ENCODE assay signal across 26 cellular contexts in the genomic region with DNA sequence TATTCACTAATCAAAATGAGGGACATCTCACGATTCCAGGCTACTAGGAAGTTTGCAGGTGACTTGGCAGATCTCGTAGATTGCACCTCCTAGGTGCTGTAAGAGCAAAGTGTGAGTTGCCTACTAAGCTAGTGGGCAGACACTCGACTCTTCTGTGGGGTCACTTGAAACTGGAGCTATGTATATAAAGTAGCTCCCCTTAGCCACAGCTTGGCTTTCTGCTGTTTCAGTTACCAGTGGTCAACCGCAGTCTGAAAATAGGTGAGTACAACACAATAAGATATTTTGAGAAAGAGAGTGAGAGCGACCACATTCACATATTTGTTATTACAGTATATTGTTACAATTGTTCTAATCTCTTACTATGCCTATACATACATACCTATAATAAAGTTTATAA. TPM values are rescaled to one million over a fixed set of nuclear protein-coding genes. Genes with fewer than 3 reads are reported as not detected.
"Had no signal": no experiment of that assay in that cellular context is flagged by ENCODE, and none has a peak within 500 bp of the region (broad histone marks: within the 10 kb centered on the region; RNA-seq: fewer than 3 reads in every experiment).

No MANE protein-coding gene starts in this region.

- H3K27me3 ChIP-seq: adrenal gland had no signal

- H3K4me1 ChIP-seq: adrenal gland had no signal

- H3K36me3 ChIP-seq: adrenal gland had no signal

- H3K4me3 Mint-ChIP-seq: activated CD8-positive, alpha-beta T cell treated with anti-CD3 and anti-CD28 coated beads for 36 hours; activated naive CD8-positive, alpha-beta T cell treated with anti-CD3 and anti-CD28 coated beads, Interleukin-2, amount 10 ng/mL, durations not matched to agents 7 days and 5 days; activated T-cell treated with anti-CD3 and anti-CD28 coated beads, Interleukin-2, amount 50 U/mL, for 72 hours; T-helper 1 cell treated with Interleukin-12 subunit alpha and Interleukin-12 subunit beta and Interleukin-4 antibody, amounts not matched to agents 30 μg/mL and 1 μg/mL, for 36 hours had no signal

- H3K27ac ChIP-seq: adrenal gland had no signal

- H3K9me3 ChIP-seq: adrenal gland had no signal

- DNase-seq: activated CD4-positive, alpha-beta T cell treated with anti-CD3 and anti-CD28 coated beads for 4 hours; activated CD8-positive, alpha-beta memory T cell treated with anti-CD3 and anti-CD28 coated beads, Interleukin-2, amount 50 U/mL, for 4 hours; activated CD8-positive, alpha-beta T cell treated with anti-CD3 and anti-CD28 coated beads for 36 hours; activated gamma-delta T cell treated with Interleukin-2 at 50 U/mL for 16 hours; activated naive CD4-positive, alpha-beta T cell treated with anti-CD3 and anti-CD28 coated beads, Interleukin-2, amount 50 U/mL, for 16 hours; activated naive CD8-positive, alpha-beta T cell treated with anti-CD3 and anti-CD28 coated beads, Interleukin-2, amount 10 ng/mL, durations not matched to agents 7 days and 5 days; activated T-cell treated with anti-CD3 and anti-CD28 coated beads, Interleukin-2, amount 50 U/mL, for 72 hours; adrenal gland; anterior cingulate cortex; caudate nucleus; MV-4-11; NCI-H1092 treated with DMSO at 0.1 percent for 48 hours; NCI-H1436; NCI-H1694 treated with DMSO at 0.1 percent for 48 hours; NCI-H2029 treated with DMSO at 0.1 percent for 48 hours; NCI-H345; NCI-H510A; NCI-H526 treated with DMSO at 0.1 percent for 48 hours; NCI-H82; PC-3; SHP77 treated with DMSO at 0.1 percent for 48 hours had no signal

- H3K36me3 Mint-ChIP-seq: activated naive CD8-positive, alpha-beta T cell treated with anti-CD3 and anti-CD28 coated beads, Interleukin-2, amount 10 ng/mL, durations not matched to agents 7 days and 5 days had no signal

- ATAC-seq: activated CD4-positive, CD25-positive, alpha-beta regulatory T cell treated with anti-CD3 and anti-CD28 coated beads, Interleukin-2, amount 50 U/mL, for 24 hours; activated CD8-positive, alpha-beta T cell treated with anti-CD3 and anti-CD28 coated beads for 36 hours; activated T-cell treated with anti-CD3 and anti-CD28 coated beads, Interleukin-2, amount 50 U/mL, for 72 hours; PC-3 had no signal

- H3K9me3 Mint-ChIP-seq: activated CD8-positive, alpha-beta T cell treated with anti-CD3 and anti-CD28 coated beads for 36 hours; activated naive CD8-positive, alpha-beta T cell treated with anti-CD3 and anti-CD28 coated beads, Interleukin-2, amount 10 ng/mL, durations not matched to agents 7 days and 5 days; activated T-helper 2 cell treated with anti-CD3 and anti-CD28 coated beads, Interferon-gamma antibody, Interleukin-2, Interleukin-4, amounts not matched to agents 10 μg/mL and 5 μg/mL and 100 μg/mL, durations not matched to agents 14 hours and 24 hours and 36 hours; T-helper 1 cell treated with Interleukin-12 subunit alpha and Interleukin-12 subunit beta and Interleukin-4 antibody, amounts not matched to agents 30 μg/mL and 1 μg/mL, for 36 hours had no signal

- H3K27me3 Mint-ChIP-seq: activated CD8-positive, alpha-beta T cell treated with anti-CD3 and anti-CD28 coated beads for 36 hours; activated naive CD8-positive, alpha-beta T cell treated with anti-CD3 and anti-CD28 coated beads, Interleukin-2, amount 10 ng/mL, durations not matched to agents 7 days and 5 days had no signal

- H3K4me3 ChIP-seq: adrenal gland had no signal

- H3K27ac Mint-ChIP-seq: activated CD8-positive, alpha-beta T cell treated with anti-CD3 and anti-CD28 coated beads for 36 hours; activated naive CD8-positive, alpha-beta T cell treated with anti-CD3 and anti-CD28 coated beads, Interleukin-2, amount 10 ng/mL, durations not matched to agents 7 days and 5 days; activated T-cell treated with anti-CD3 and anti-CD28 coated beads, Interleukin-2, amount 50 U/mL, for 72 hours; activated T-helper 2 cell treated with anti-CD3 and anti-CD28 coated beads, Interferon-gamma antibody, Interleukin-2, Interleukin-4, amounts not matched to agents 10 μg/mL and 5 μg/mL and 100 μg/mL, durations not matched to agents 14 hours and 24 hours and 36 hours; T-helper 1 cell treated with Interleukin-12 subunit alpha and Interleukin-12 subunit beta and Interleukin-4 antibody, amounts not matched to agents 30 μg/mL and 1 μg/mL, for 36 hours had no signal

RNA-seq across cellular contexts. Expression of gene CTAGE1, which starts 23.3 kb away (rescaled TPM):
- total RNA-seq: activated CD8-positive, alpha-beta T cell treated with anti-CD3 and anti-CD28 coated beads for 36 hours; activated naive CD8-positive, alpha-beta T cell treated with anti-CD3 and anti-CD28 coated beads, Interleukin-2, amount 10 ng/mL, durations not matched to agents 7 days and 5 days; activated T-cell treated with anti-CD3 and anti-CD28 coated beads, Interleukin-2, amount 50 U/mL, for 72 hours; activated T-helper 2 cell treated with anti-CD3 and anti-CD28 coated beads, Interferon-gamma antibody, Interleukin-2, Interleukin-4, amounts not matched to agents 10 μg/mL and 5 μg/mL and 100 μg/mL, durations not matched to agents 14 hours and 24 hours and 36 hours; LHCN-M2; PC-3; SK-MEL-5 had no signal
- polyA plus RNA-seq: adrenal gland had no signal
